9 cellular contexts compared by ENCODE assay signal in the genomic region with DNA sequence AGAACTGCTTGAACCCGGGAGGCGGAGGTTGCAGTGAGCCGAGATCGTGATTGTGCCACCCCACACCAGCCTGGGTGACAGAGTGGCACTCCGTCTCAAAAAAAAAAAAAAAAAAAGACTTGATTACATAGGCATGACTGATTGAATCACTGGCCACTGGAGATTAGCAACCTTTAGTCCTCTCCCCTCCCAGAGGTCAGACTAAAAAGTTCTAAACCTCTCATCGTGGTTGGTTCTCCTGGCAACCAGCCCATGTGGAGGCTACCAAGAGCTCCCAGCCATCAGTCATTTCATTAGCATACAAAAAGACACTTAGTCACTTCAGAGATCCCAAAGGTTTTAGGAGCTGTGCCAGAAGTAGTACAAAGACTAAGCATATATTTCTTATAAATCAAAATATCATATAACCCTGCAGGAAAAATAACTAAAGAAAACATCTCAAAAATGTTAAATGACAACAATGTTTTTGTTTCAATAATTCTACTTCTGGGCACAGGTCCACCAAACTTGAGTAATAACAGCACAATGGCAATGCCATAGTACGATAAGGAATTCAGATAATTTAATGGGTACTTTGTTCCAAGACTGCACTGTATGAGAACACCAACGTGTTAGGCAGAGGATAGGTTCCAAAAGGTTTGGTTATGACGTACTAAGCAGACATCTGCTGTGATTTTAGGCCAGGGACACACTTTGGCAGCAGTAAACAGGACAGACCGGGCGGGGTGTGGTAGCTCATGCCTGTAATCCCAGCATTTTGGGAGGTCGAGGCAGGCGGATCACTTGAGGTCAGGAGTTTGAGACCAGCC. TPM values are rescaled to one million over a fixed set of nuclear protein-coding genes. Genes with fewer than 3 reads are reported as not detected.
A peak's percentile ranks its signal among the peaks of the same experiment; 100 is the strongest.
DNase-seq lines count a peak whose midpoint lies in the region; ATAC-seq and TF ChIP-seq lines count a peak whose summit lies in the region.
"Had no signal": no experiment of that assay in that cellular context is flagged by ENCODE, and none has a peak within 500 bp of the region (broad histone marks: within the 10 kb centered on the region; RNA-seq: fewer than 3 reads in every experiment).

No MANE protein-coding gene starts in this region.

- H3K27me3 ChIP-seq in OCI-LY1 (ENCODE audit: insufficient read depth, low read length) (no peaks in the 10 kb centered on the region), psoas muscle (ENCODE audit: insufficient read depth in 3 of 3, low read length in 2 of 3) (no peaks in the 10 kb centered on the region)
- H3K27me3 ChIP-seq: ovary had no signal

- 32 to 50% (median 33%) methylated on average over 13 of the region's 13 CpGs for WGBS in psoas muscle, 3 donors

- ATAC-seq in psoas muscle: peak; percentile 53 to 74 (median 67)
- ATAC-seq in HG03565 (IDR thresholded peaks at IDR 0.05; ENCODE audit: unreplicated experiment): no peak

- no peaks in the 10 kb centered on the region for H3K9me2 ChIP-seq in OCI-LY1 (ENCODE audit: low read depth, low read length)

- peak; percentile 29 for DNase-seq in activated CD4-positive, CD25-positive, alpha-beta regulatory T cell treated with anti-CD3 and anti-CD28 coated beads, Interleukin-2, amount 50 U/mL, for 72 hours
- no peak for DNase-seq in activated CD4-positive, CD25-positive, alpha-beta regulatory T cell (lab: John Stamatoyannopoulos, UW)
- DNase-seq in epithelial cell of esophagus (ENCODE audit: low read depth) (peak; percentile 82), psoas muscle (peak; percentile 65 to 67), NCI-H1417 treated with DMSO at 0.1 percent for 48 hours (lab: John Stamatoyannopoulos, UW) (no peak), GM13977 (ENCODE audit: low spot score) (no peak)

- TF ChIP-seq CTCF in OCI-LY1 (IDR thresholded peaks at IDR 0.05; ENCODE audit: low read length): no peak
- no peak for TF ChIP-seq CTCF in epithelial cell of esophagus (IDR thresholded peaks at IDR 0.05; ENCODE audit: insufficient read depth, low read depth, low read length, missing control alignments)
- TF ChIP-seq CTCF in psoas muscle (IDR thresholded peaks at IDR 0.05): no peak
- TF ChIP-seq CTCF in GM13977 (IDR thresholded peaks at IDR 0.05; ENCODE audit: extremely low read depth, insufficient read depth, missing control alignments): no peak

- H3K36me3 ChIP-seq in OCI-LY1 (ENCODE audit: insufficient read depth, low read length) (no peaks in the 10 kb centered on the region), psoas muscle (ENCODE audit: insufficient read depth in 1 of 2, low read depth in 1 of 2) (no peaks in the 10 kb centered on the region)
- H3K36me3 ChIP-seq: ovary had no signal

- in situ Hi-C loops in GM13977 (cut with MboI; ENCODE audit: low pct_unique_long_range_greater_than_20kb, low sequenced_read_pairs, unreplicated experiment): no loop called here

- no peak overlapping the region for H2AFZ ChIP-seq in OCI-LY1 (ENCODE audit: low read length)

- H3K4me3 ChIP-seq in OCI-LY1 (ENCODE audit: low read depth, low read length, poor library complexity, severe bottlenecking) (no peak overlapping the region), epithelial cell of esophagus (ENCODE audit: low read length) (no peak overlapping the region), psoas muscle (no peak overlapping the region)
- H3K4me3 ChIP-seq: ovary had no signal

- intact Hi-C loops in psoas muscle (cut with DNase I): no loop called here

- H3K9ac ChIP-seq in OCI-LY1 (ENCODE audit: low read length): no peak overlapping the region

- H4K20me1 ChIP-seq in OCI-LY1 (ENCODE audit: insufficient read depth, low read length): no peaks in the 10 kb centered on the region

- no peaks in the 10 kb centered on the region for H3F3A ChIP-seq in OCI-LY1 (ENCODE audit: insufficient read depth, low read length)

- H3K9me3 ChIP-seq in OCI-LY1 (ENCODE audit: low read length) (no peaks in the 10 kb centered on the region), psoas muscle (no peaks in the 10 kb centered on the region)
- H3K9me3 ChIP-seq: ovary had no signal

- H3K27ac ChIP-seq in OCI-LY1 (ENCODE audit: low read depth, low read length, poor library complexity, severe bottlenecking): peak overlapping the region; percentile 28
- peak overlapping the region; percentile 67 for H3K27ac ChIP-seq in psoas muscle
- H3K27ac ChIP-seq: ovary had no signal

- H3K4me2 ChIP-seq in OCI-LY1 (ENCODE audit: low read length): no peak overlapping the region

- peaks cover 79% of the 10 kb centered on the region for H3K79me2 ChIP-seq in OCI-LY1 (ENCODE audit: insufficient read depth, low read length)

- peaks cover 51% of the 10 kb centered on the region for H3K4me1 ChIP-seq in OCI-LY1 (ENCODE audit: insufficient read depth, low read length, severe bottlenecking)
- H3K4me1 ChIP-seq in psoas muscle: peaks cover 14% of the 10 kb centered on the region

RNA-seq across cellular contexts. Expression of gene USP48, which starts 18.1 kb away (rescaled TPM):
- 10 to 100 TPM; 20.3 to 35.9 (median 21.4) TPM for total RNA-seq in psoas muscle
- 10 to 100 TPM in 2 of 3 donors, 1 to 10 TPM in 1; 9.7 to 19.9 (median 13.0) TPM for polyA plus RNA-seq in psoas muscle

RNA-seq across cellular contexts. Expression of gene LDLRAD2, which starts 47.2 kb away (rescaled TPM):
- under 1 TPM in 1 of 4 donors, not detected in 3; 0.04 TPM for total RNA-seq in psoas muscle
- polyA plus RNA-seq in psoas muscle: 1 to 10 TPM in 2 of 3 donors, under 1 TPM in 1; 0.48 to 1.7 (median 1.1) TPM

Comparison
In these comparisons a context has a peak if more than half of its experiments do, and no peak if none do; other contexts are left out.
1. DNase-seq: peak in activated CD4-positive, CD25-positive, alpha-beta regulatory T cell treated with anti-CD3 and anti-CD28 coated beads, Interleukin-2, amount 50 U/mL, for 72 hours (single experiment), epithelial cell of esophagus (single experiment) and psoas muscle (2 of 2); none in activated CD4-positive, CD25-positive, alpha-beta regulatory T cell (0 of 4), NCI-H1417 treated with DMSO at 0.1 percent for 48 hours (single experiment) and GM13977 (single experiment).